32 cellular contexts compared by ENCODE assay signal in genomic region chr7:83835424-83835823, GRCh38.
DNase-seq lines count a peak whose midpoint lies in the region; ATAC-seq, FAIRE-seq and TF ChIP-seq lines count a peak whose summit lies in the region.
"Had no signal": no experiment of that assay in that cellular context is flagged by ENCODE, and none has a peak within 500 bp of the region (broad histone marks: within the 10 kb centered on the region; RNA-seq: fewer than 3 reads in every experiment).

No MANE protein-coding gene starts in this region.

- H3K4me2 ChIP-seq in OCI-LY3 (ENCODE audit: low read length), result peak overlapping the region; percentile 48
- H3K4me2 ChIP-seq: BLaER1, hepatocyte had no signal

- peak overlapping the region; percentile 56 for H3K9ac ChIP-seq in OCI-LY3 (ENCODE audit: low read length)
- H3K9ac ChIP-seq: BLaER1 had no signal

- H3K27me3 Mint-ChIP-seq in stimulated activated naive CD8-positive, alpha-beta T cell treated with anti-CD3 and anti-CD28 coated beads, Interleukin-15, amount 100 ng/mL, for 72 hours, result no peaks in the 10 kb centered on the region
- H3K27me3 Mint-ChIP-seq: activated naive CD8-positive, alpha-beta T cell; dendritic cell treated with granulocyte-macrophage colony-stimulating factor and Interleukin-4, amounts not matched to agents 40 ng/mL and 50 ng/mL, for 4 days had no signal

- DNase-seq in astrocyte of the spinal cord (ENCODE audit: low read depth, low spot score) (peak; percentile 2), iris pigment epithelial cell (ENCODE audit: low read depth) (peak; percentile 7), T1000 (lab: John Stamatoyannopoulos, UW) (no peak), GM10266 (ENCODE audit: extremely low spot score) (no peak), RCC 7860 (ENCODE audit: low spot score) (no peak)
- DNase-seq in stimulated activated naive CD8-positive, alpha-beta T cell treated with anti-CD3 and anti-CD28 coated beads, Interleukin-15, amount 100 ng/mL, for 72 hours, result no peak
- DNase-seq: activated CD4-positive, alpha-beta T cell treated with anti-CD3 and anti-CD28 coated beads for 48 hours; activated effector memory CD4-positive, alpha-beta T cell treated with anti-CD3 and anti-CD28 coated beads, Interleukin-2, amount 50 U/mL, for 16 hours; activated T-cell treated with anti-CD3 and anti-CD28 coated beads, Interleukin-2, amount 50 U/mL, for 1 hour; aorta; central memory CD4-positive, alpha-beta T cell; GOT3; HFFc6; left cardiac atrium; natural killer cell; NCI-H2029 treated with DMSO at 0.1 percent for 48 hours; NCI-H524 treated with DMSO at 0.1 percent for 48 hours; psoas muscle; SIG-M5; stimulated activated CD4-positive, alpha-beta T cell treated with anti-CD3 and anti-CD28 coated beads, Interleukin-4, amount 100 ng/mL, for 4 hours; trophoblast cell; WERI-Rb-1 had no signal

- H3K36me3 ChIP-seq in HEK293 (ENCODE audit: control insufficient read depth in 2 of 2, insufficient read depth in 1 of 2, low read length in 2 of 2), result no peaks in the 10 kb centered on the region
- H3K36me3 ChIP-seq in OCI-LY3 (replicated peaks; ENCODE audit: low read depth, low read length), result peaks cover 14% of the 10 kb centered on the region
- H3K36me3 ChIP-seq: BLaER1, esophagus muscularis mucosa, WERI-Rb-1 had no signal

- H3K4me1 ChIP-seq in HEK293 (ENCODE audit: control insufficient read depth, insufficient read depth, low read length) (no peaks in the 10 kb centered on the region), OCI-LY3 (ENCODE audit: low read length) (peaks cover 63% of the 10 kb centered on the region)
- H3K4me1 ChIP-seq: BLaER1, esophagus muscularis mucosa, psoas muscle had no signal

- TF ChIP-seq CTCF in HEK293 (tag by site-specific recombination; IDR thresholded peaks at IDR 0.05) (no peak), OCI-LY3 (IDR thresholded peaks at IDR 0.05; ENCODE audit: low read depth, low read length) (no peak), astrocyte of the spinal cord (IDR thresholded peaks at IDR 0.05; ENCODE audit: low read depth, low read length) (no peak), GM10266 (IDR thresholded peaks at IDR 0.05; ENCODE audit: control insufficient read depth, insufficient read depth, low read depth, missing control alignments) (no peak)

- H3K4me3 ChIP-seq in HEK293 (ENCODE audit: low read depth, low read length), result no peak overlapping the region
- 0 out of 2 replicates have a peak overlapping the region, but pooled peaks have one; percentile 11 for H3K4me3 ChIP-seq in OCI-LY3 (ENCODE audit: low read length)
- H3K4me3 ChIP-seq in astrocyte of the spinal cord (ENCODE audit: low read depth, low read length), result no peak overlapping the region
- H3K4me3 ChIP-seq: BLaER1, esophagus muscularis mucosa, hepatocyte, lung, psoas muscle had no signal

- in situ Hi-C loops in astrocyte of the spinal cord (cut with HindIII; ENCODE audit: low sequenced_read_pairs), result no loop called here

- no peaks in the 10 kb centered on the region for H3K27me3 ChIP-seq in OCI-LY3 (ENCODE audit: low read depth, low read length)
- H3K27me3 ChIP-seq: BLaER1, esophagus muscularis mucosa, hepatocyte had no signal

- no peak for ATAC-seq in stimulated activated naive CD8-positive, alpha-beta T cell treated with anti-CD3 and anti-CD28 coated beads, Interleukin-15, amount 100 ng/mL, for 72 hours
- ATAC-seq: left cardiac atrium, natural killer cell, Panc1, psoas muscle had no signal

- FAIRE-seq in RCC 7860 (lab: Jason Lieb, UNC), result no peak
- FAIRE-seq: GM12892 had no signal

- CTCF ChIA-PET in HEK293 (lab: Yijun Ruan, JAX), result no interaction called here

- no peak overlapping the region for H3K27ac ChIP-seq in HEK293 (ENCODE audit: extremely low read depth, low read depth, low read length)
- H3K27ac ChIP-seq in OCI-LY3 (ENCODE audit: low read length), result peak overlapping the region; percentile 93
- H3K27ac ChIP-seq: BLaER1, esophagus muscularis mucosa, hepatocyte, psoas muscle, WERI-Rb-1 had no signal

- no peaks in the 10 kb centered on the region for H3K9me3 ChIP-seq in HEK293 (ENCODE audit: control insufficient read depth, insufficient read depth, low read depth, low read length)
- no peaks in the 10 kb centered on the region for H3K9me3 ChIP-seq in OCI-LY3 (ENCODE audit: insufficient read depth, low read length)
- H3K9me3 ChIP-seq: BLaER1, esophagus muscularis mucosa, psoas muscle had no signal

- POLR2A ChIA-PET in HEK293 (lab: Yijun Ruan, JAX), result no interaction called here

- no peak overlapping the region for H3K27ac Mint-ChIP-seq in stimulated activated naive CD8-positive, alpha-beta T cell treated with anti-CD3 and anti-CD28 coated beads, Interleukin-15, amount 100 ng/mL, for 72 hours
- H3K27ac Mint-ChIP-seq: activated naive CD8-positive, alpha-beta T cell; dendritic cell treated with granulocyte-macrophage colony-stimulating factor and Interleukin-4, amounts not matched to agents 40 ng/mL and 50 ng/mL, for 4 days; HFFc6; natural killer cell had no signal

- 0 out of 2 replicates have a peak overlapping the region, but pooled peaks have one; percentile 6 for H2AFZ ChIP-seq in OCI-LY3 (ENCODE audit: low read depth, low read length)
- H2AFZ ChIP-seq: hepatocyte had no signal

- no peak overlapping the region for H3K4me3 Mint-ChIP-seq in stimulated activated naive CD8-positive, alpha-beta T cell treated with anti-CD3 and anti-CD28 coated beads, Interleukin-15, amount 100 ng/mL, for 72 hours
- H3K4me3 Mint-ChIP-seq: activated naive CD8-positive, alpha-beta T cell; dendritic cell treated with granulocyte-macrophage colony-stimulating factor and Interleukin-4, amounts not matched to agents 40 ng/mL and 50 ng/mL, for 4 days; HFFc6; natural killer cell had no signal

- no peaks in the 10 kb centered on the region for H4K20me1 ChIP-seq in OCI-LY3 (ENCODE audit: insufficient read depth, low read length)
- H4K20me1 ChIP-seq: BLaER1 had no signal

- no peaks in the 10 kb centered on the region for H3K79me2 ChIP-seq in OCI-LY3 (ENCODE audit: low read length)
- H3K79me2 ChIP-seq: hepatocyte had no signal

- no peaks in the 10 kb centered on the region for H3K9me3 Mint-ChIP-seq in stimulated activated naive CD8-positive, alpha-beta T cell treated with anti-CD3 and anti-CD28 coated beads, Interleukin-15, amount 100 ng/mL, for 72 hours
- H3K9me3 Mint-ChIP-seq: dendritic cell treated with granulocyte-macrophage colony-stimulating factor and Interleukin-4, amounts not matched to agents 40 ng/mL and 50 ng/mL, for 4 days; HFFc6 had no signal

- H3K4me1 Mint-ChIP-seq in stimulated activated naive CD8-positive, alpha-beta T cell treated with anti-CD3 and anti-CD28 coated beads, Interleukin-15, amount 100 ng/mL, for 72 hours, result no peaks in the 10 kb centered on the region
- H3K4me1 Mint-ChIP-seq: natural killer cell had no signal

TF ChIP-seq in HEK293, 187 proteins besides CTCF, POLR2A, EP300 and RAD21:
- TF ChIP-seq ZSCAN23 (tag by site-specific recombination; IDR thresholded peaks at IDR 0.05) (no peak), ZNF214 (tag by site-specific recombination; IDR thresholded peaks at IDR 0.05; ENCODE audit: borderline replicate concordance) (no peak), ZNF664 (tag by site-specific recombination; IDR thresholded peaks at IDR 0.05) (0 out of 2 replicates have a peak, but pooled peaks have one; percentile 2), ZNF239 (tag by site-specific recombination; IDR thresholded peaks at IDR 0.05) (no peak)

Comparison
In these comparisons a context has a peak if more than half of its experiments do, and no peak if none do; other contexts are left out.
1. DNase-seq: peak in astrocyte of the spinal cord (single experiment) and iris pigment epithelial cell (single experiment); none in T1000 (single experiment), GM10266 (single experiment), RCC 7860 (single experiment) and stimulated activated naive CD8-positive, alpha-beta T cell treated with anti-CD3 and anti-CD28 coated beads, Interleukin-15, amount 100 ng/mL, for 72 hours (0 of 2).